ENCODE assay signal across 21 cellular contexts in the genomic region with DNA sequence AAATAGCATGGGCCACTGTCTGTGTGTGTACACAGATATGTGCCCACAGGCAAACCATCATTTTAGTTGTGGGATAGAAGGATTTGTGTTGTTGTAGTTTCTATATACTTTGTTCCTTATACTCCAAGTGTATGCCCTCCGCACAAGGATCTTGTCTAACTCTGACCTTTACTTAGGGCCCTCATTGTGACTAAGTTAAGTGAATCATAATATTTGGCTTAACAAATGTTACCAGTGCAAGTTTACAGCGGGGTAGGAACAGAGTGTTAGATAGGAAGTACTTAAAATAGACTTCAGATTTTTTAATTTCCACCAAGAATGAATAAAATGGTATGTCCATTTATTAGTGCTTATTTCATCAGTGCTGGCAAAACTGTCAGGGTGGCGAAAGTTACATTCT. TPM values are rescaled to one million over a fixed set of nuclear protein-coding genes. Genes with fewer than 3 reads are reported as not detected.
"Had no signal": no experiment of that assay in that cellular context is flagged by ENCODE, and none has a peak within 500 bp of the region (broad histone marks: within the 10 kb centered on the region; RNA-seq: fewer than 3 reads in every experiment).

No MANE protein-coding gene starts in this region.

- H3K36me3 ChIP-seq: right lobe of liver, upper lobe of right lung had no signal

- H3K27ac ChIP-seq: epithelial cell of prostate, psoas muscle, right lobe of liver, SK-N-MC, testis, upper lobe of right lung had no signal

- DNase-seq: activated CD4-positive, alpha-beta T cell treated with anti-CD3 and anti-CD28 coated beads for 1 hour; activated CD8-positive, alpha-beta memory T cell treated with anti-CD3 and anti-CD28 coated beads for 24 hours; activated gamma-delta T cell; amygdala; effector memory CD4-positive, alpha-beta T cell; hippocampal formation; left ventricle myocardium superior; mesenchymal stem cell; nephron progenitor cell; psoas muscle; right lobe of liver; stimulated activated CD4-positive, alpha-beta T cell treated with anti-CD3 and anti-CD28 coated beads, Interleukin-2, amount 100 ng/mL, for 24 hours; stimulated activated naive CD4-positive, alpha-beta T cell treated with Interleukin-2 at 50 U/mL for 16 hours; testis; upper lobe of right lung had no signal

- H3K4me3 Mint-ChIP-seq: brain; nephron progenitor cell; T-helper 1 cell treated with Interleukin-12 subunit alpha and Interleukin-12 subunit beta and Interleukin-4 antibody, amounts not matched to agents 30 μg/mL and 1 μg/mL, for 36 hours had no signal

- H3K27me3 ChIP-seq: right lobe of liver, testis, upper lobe of right lung had no signal

- H3K4me3 ChIP-seq: psoas muscle, right lobe of liver, SK-N-MC, testis, upper lobe of right lung had no signal

- H3K4me1 ChIP-seq: psoas muscle, right lobe of liver, testis, upper lobe of right lung had no signal

- H3K9me3 ChIP-seq: psoas muscle, right lobe of liver, testis, upper lobe of right lung had no signal

- H3K4me1 Mint-ChIP-seq: brain, nephron progenitor cell had no signal

- H3K9me3 Mint-ChIP-seq: nephron progenitor cell; T-helper 1 cell treated with Interleukin-12 subunit alpha and Interleukin-12 subunit beta and Interleukin-4 antibody, amounts not matched to agents 30 μg/mL and 1 μg/mL, for 36 hours had no signal

- H3K36me3 Mint-ChIP-seq: brain had no signal

- ATAC-seq: left ventricle myocardium superior, psoas muscle, right lobe of liver, upper lobe of right lung had no signal

- H3K27ac Mint-ChIP-seq: brain, nephron progenitor cell had no signal

RNA-seq across cellular contexts. Expression of a gene that starts 55.8 kb away (rescaled TPM):
- total RNA-seq: kidney epithelial cell, osteoblast had no signal
